9 cellular contexts compared by ENCODE assay signal in genomic region chr12:55142896-55143870, GRCh38. TPM values are rescaled to one million over a fixed set of nuclear protein-coding genes. Genes with fewer than 3 reads are reported as not detected.
DNase-seq lines count a peak whose midpoint lies in the region; ATAC-seq, FAIRE-seq and TF ChIP-seq lines count a peak whose summit lies in the region.
"Had no signal": no experiment of that assay in that cellular context is flagged by ENCODE, and none has a peak within 500 bp of the region (broad histone marks: within the 10 kb centered on the region; RNA-seq: fewer than 3 reads in every experiment).

No MANE protein-coding gene starts in this region.

- CTCF ChIA-PET in GM12878 (lab: Yijun Ruan, JAX), result interaction anchor here (0.6 to 3.9 kb wide), 11 partner anchors 25 to 424 kb away, joined by 3 to 30 read pairs (median 3); no protein-coding TSS in a partner anchor

- TF ChIP-seq CTCF in GM12878 (IDR thresholded peaks at IDR 0.05 in 2 of 3, conservative IDR thresholded peaks at IDR 0.05 in 1 of 3; ENCODE audit: control insufficient read depth in 2 of 3, extremely low read depth in 1 of 3, insufficient read depth in 1 of 3, low read depth in 3 of 3, low read length in 3 of 3), result peak; percentile 61 to 72 (median 71)

- H3K9ac ChIP-seq in GM12878 (ENCODE audit: control insufficient read depth, insufficient read depth, low read length), result no peak overlapping the region

- H3K27ac ChIP-seq in GM12878 (ENCODE audit: control insufficient read depth, insufficient read depth), result no peak overlapping the region

- intact Hi-C loops in GM12878 (cut with micrococcal nuclease; ENCODE audit: unreplicated experiment), result loop anchor here (2.0 to 5.0 kb wide), 3 partner anchors 150 to 394 kb away; partner anchors contain the start of gene MUCL1

- no peaks in the 10 kb centered on the region for H3K4me1 ChIP-seq in GM12878 (ENCODE audit: control insufficient read depth, insufficient read depth, low read length)

- H3K36me3 ChIP-seq in GM12878 (ENCODE audit: control insufficient read depth in 2 of 2, insufficient read depth in 2 of 2, low read length in 1 of 2), result no peaks in the 10 kb centered on the region

- RAD21 ChIA-PET in GM12878 (lab: Charles Lee; ENCODE audit: unreplicated experiment), result interaction anchor here (0.8 to 1.0 kb wide), 4 partner anchors 16 to 384 kb away, joined by 3 to 5 read pairs (median 3); no protein-coding TSS in a partner anchor

- H2AFZ ChIP-seq in GM12878 (ENCODE audit: control insufficient read depth, low read depth, low read length), result no peak overlapping the region

- H4K20me1 ChIP-seq in GM12878 (ENCODE audit: control insufficient read depth, insufficient read depth), result no peaks in the 10 kb centered on the region

- H3K4me3 ChIP-seq in GM12878, result no peak overlapping the region

- DNase-seq in activated CD4-positive, CD25-positive, alpha-beta regulatory T cell treated with anti-CD3 and anti-CD28 coated beads, Interleukin-2, amount 50 U/mL, for 16 hours (ENCODE audit: low read depth, low spot score), result peak; percentile 18
- DNase-seq in LHCN-M2 (ENCODE audit: low read depth) (peak; percentile 43), RCC 7860 (ENCODE audit: low spot score) (no peak), GM12878 (ENCODE audit: low read depth, low spot score) (no peak), islet precursor cell (peak; percentile 84)
- DNase-seq in stimulated activated CD8-positive, alpha-beta memory T cell treated with anti-CD3 and anti-CD28 coated beads, Interleukin-15, amount 100 ng/mL, for 1 hour (ENCODE audit: low read depth), result peak; percentile 8

- FAIRE-seq in RCC 7860 (lab: Jason Lieb, UNC), result peak; percentile 36
- FAIRE-seq in GM12878 (lab: Jason Lieb, UNC), result peak; percentile 85
- FAIRE-seq: endometrium had no signal

- SMC1A ChIA-PET in GM12878 (lab: Charles Lee; ENCODE audit: uncharacterized antibody, unreplicated experiment), result interaction anchor here (0.7 to 1.5 kb wide), 3 partner anchors 150 to 476 kb away, joined by 3 to 9 read pairs (median 3); no protein-coding TSS in a partner anchor

- no peak overlapping the region for H3K4me2 ChIP-seq in GM12878 (ENCODE audit: control insufficient read depth, insufficient read depth)

- POLR2A ChIA-PET in GM12878 (lab: Charles Lee), result no interaction called here

- ATAC-seq in activated CD4-positive, CD25-positive, alpha-beta regulatory T cell treated with anti-CD3 and anti-CD28 coated beads, Interleukin-2, amount 50 U/mL, for 24 hours, result no peak
- ATAC-seq in GM12878 (peak; percentile 68), HG02973 (IDR thresholded peaks at IDR 0.05; ENCODE audit: unreplicated experiment) (no peak)

- no peak for TF ChIP-seq POLR2A in GM12878 (IDR thresholded peaks at IDR 0.05; ENCODE audit: low read depth, low read length)

- in situ Hi-C loops in GM12878 (cut with MboI), result no loop called here

- H3K27me3 ChIP-seq in GM12878 (replicated peaks in 1 of 2; ENCODE audit: control insufficient read depth in 2 of 2, insufficient read depth in 2 of 2, low read length in 1 of 2), result no peaks in the 10 kb centered on the region

- no TSS peak for BruUV-seq in GM12878 (replicated peaks; lab: Mats Ljungman, UMichigan)

- H3K9me3 ChIP-seq in GM12878 (replicated peaks; ENCODE audit: control insufficient read depth, insufficient read depth, low read length), result no peaks in the 10 kb centered on the region

- no peak for TF ChIP-seq EP300 in GM12878 (IDR thresholded peaks at IDR 0.05; ENCODE audit: borderline replicate concordance in 1 of 2, control insufficient read depth in 1 of 2, low read depth in 2 of 2, low read length in 2 of 2)

- TF ChIP-seq RAD21 in GM12878 (IDR thresholded peaks at IDR 0.05; ENCODE audit: insufficient read depth, low read depth, low read length), result peak; percentile 58

- H3K79me2 ChIP-seq in GM12878 (ENCODE audit: control insufficient read depth, insufficient read depth, low read length), result no peaks in the 10 kb centered on the region

- WGBS in GM12878 (ENCODE audit: insufficient coverage, insufficient replicate concordance, low lambda C conversion rate, missing lambda C conversion rate), result 0% methylated on average over 3 of the region's 3 CpGs

TF ChIP-seq in GM12878, 131 proteins besides CTCF, POLR2A, EP300 and RAD21:
- TF ChIP-seq NRF1 (conservative IDR thresholded peaks at IDR 0.05; ENCODE audit: low read depth, low read length) (no peak), KDM1A (IDR thresholded peaks at IDR 0.05; ENCODE audit: borderline replicate concordance) (no peak), YY1 (IDR thresholded peaks at IDR 0.05; ENCODE audit: low read depth, low read length) (0 out of 2 replicates have a peak, but pooled peaks have one; percentile 18), NFXL1 (IDR thresholded peaks at IDR 0.05; ENCODE audit: borderline replicate concordance) (no peak), ZNF622 (IDR thresholded peaks at IDR 0.05) (no peak), SMC3 (IDR thresholded peaks at IDR 0.05; ENCODE audit: borderline replicate concordance, low read length) (peak; percentile 67; the same call in 1 of the 2 replicates), ZBTB33 (IDR thresholded peaks at IDR 0.05) (no peak)
- TF ChIP-seq, protein P1, sequence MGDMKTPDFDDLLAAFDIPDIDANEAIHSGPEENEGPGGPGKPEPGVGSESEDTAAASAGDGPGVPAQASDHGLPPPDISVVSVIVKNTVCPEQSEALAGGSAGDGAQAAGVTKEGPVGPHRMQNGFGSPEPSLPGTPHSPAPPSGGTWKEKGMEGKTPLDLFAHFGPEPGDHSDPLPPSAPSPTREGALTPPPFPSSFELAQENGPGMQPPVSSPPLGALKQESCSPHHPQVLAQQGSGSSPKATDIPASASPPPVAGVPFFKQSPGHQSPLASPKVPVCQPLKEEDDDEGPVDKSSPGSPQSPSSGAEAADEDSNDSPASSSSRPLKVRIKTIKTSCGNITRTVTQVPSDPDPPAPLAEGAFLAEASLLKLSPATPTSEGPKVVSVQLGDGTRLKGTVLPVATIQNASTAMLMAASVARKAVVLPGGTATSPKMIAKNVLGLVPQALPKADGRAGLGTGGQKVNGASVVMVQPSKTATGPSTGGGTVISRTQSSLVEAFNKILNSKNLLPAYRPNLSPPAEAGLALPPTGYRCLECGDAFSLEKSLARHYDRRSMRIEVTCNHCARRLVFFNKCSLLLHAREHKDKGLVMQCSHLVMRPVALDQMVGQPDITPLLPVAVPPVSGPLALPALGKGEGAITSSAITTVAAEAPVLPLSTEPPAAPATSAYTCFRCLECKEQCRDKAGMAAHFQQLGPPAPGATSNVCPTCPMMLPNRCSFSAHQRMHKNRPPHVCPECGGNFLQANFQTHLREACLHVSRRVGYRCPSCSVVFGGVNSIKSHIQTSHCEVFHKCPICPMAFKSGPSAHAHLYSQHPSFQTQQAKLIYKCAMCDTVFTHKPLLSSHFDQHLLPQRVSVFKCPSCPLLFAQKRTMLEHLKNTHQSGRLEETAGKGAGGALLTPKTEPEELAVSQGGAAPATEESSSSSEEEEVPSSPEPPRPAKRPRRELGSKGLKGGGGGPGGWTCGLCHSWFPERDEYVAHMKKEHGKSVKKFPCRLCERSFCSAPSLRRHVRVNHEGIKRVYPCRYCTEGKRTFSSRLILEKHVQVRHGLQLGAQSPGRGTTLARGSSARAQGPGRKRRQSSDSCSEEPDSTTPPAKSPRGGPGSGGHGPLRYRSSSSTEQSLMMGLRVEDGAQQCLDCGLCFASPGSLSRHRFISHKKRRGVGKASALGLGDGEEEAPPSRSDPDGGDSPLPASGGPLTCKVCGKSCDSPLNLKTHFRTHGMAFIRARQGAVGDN (IDR thresholded peaks at IDR 0.05), result no peak

RNA-seq across cellular contexts. Expression of gene OR9K2, which starts 17.0 kb away (rescaled TPM):
- total RNA-seq in LHCN-M2 (2014; rRNA removed), result not detected in 2 replicates
- not detected for polyA plus RNA-seq in LHCN-M2 (2012)
- total RNA-seq in GM12878 (2013; cell fraction: nucleolus; rRNA removed), result not detected in 2 replicates
- not detected in 2 replicates for total RNA-seq in GM12878 (2014; rRNA removed)
- not detected in 2 replicates for total RNA-seq in GM12878 (2014; rRNA removed; fragmentation: Illumina TruSeq; extraction: Trizol)
- not detected in 2 replicates for total RNA-seq in GM12878 (2021)
- polyA plus RNA-seq in GM12878 (2011; ENCODE audit: low read depth), result not detected
- not detected in 2 replicates for polyA plus RNA-seq in GM12878 (2011; rRNA removed)
- not detected in 2 replicates for polyA plus RNA-seq in GM12878 (2011; cell fraction: cytosol; rRNA removed)
- not detected in 2 replicates for polyA plus RNA-seq in GM12878 (2011; cell fraction: nucleus; rRNA removed)
- polyA plus RNA-seq in GM12878 (2012), result not detected in 2 replicates
- polyA plus RNA-seq in GM12878 (2014; fragmentation: Illumina TruSeq; extraction: Trizol), result not detected in 2 replicates
- not detected for polyA plus RNA-seq in GM12878 (2014; fragmentation: Nextera tagmentation; extraction: Ambion mirVana)
- not detected in 2 replicates for polyA plus RNA-seq in GM12878 (2014; rRNA removed)
- not detected for polyA plus RNA-seq in GM12878 (2016; fragmentation: Nextera tagmentation; extraction: Ambion mirVana)
- polyA minus RNA-seq in GM12878 (2011; rRNA and poly(A)+ RNA removed), result not detected in 2 replicates
- not detected in 2 replicates for polyA minus RNA-seq in GM12878 (2011; cell fraction: cytosol; rRNA and poly(A)+ RNA removed)
- polyA minus RNA-seq in GM12878 (2011; cell fraction: nucleus; rRNA and poly(A)+ RNA removed), result not detected in 2 replicates

Comparison
In these comparisons a context has a peak if more than half of its experiments do, and no peak if none do; other contexts are left out.
1. DNase-seq: peak in activated CD4-positive, CD25-positive, alpha-beta regulatory T cell treated with anti-CD3 and anti-CD28 coated beads, Interleukin-2, amount 50 U/mL, for 16 hours (single experiment), LHCN-M2 (single experiment), islet precursor cell (single experiment) and stimulated activated CD8-positive, alpha-beta memory T cell treated with anti-CD3 and anti-CD28 coated beads, Interleukin-15, amount 100 ng/mL, for 1 hour (single experiment); none in RCC 7860 (single experiment) and GM12878 (single experiment).